In the genomic region with DNA sequence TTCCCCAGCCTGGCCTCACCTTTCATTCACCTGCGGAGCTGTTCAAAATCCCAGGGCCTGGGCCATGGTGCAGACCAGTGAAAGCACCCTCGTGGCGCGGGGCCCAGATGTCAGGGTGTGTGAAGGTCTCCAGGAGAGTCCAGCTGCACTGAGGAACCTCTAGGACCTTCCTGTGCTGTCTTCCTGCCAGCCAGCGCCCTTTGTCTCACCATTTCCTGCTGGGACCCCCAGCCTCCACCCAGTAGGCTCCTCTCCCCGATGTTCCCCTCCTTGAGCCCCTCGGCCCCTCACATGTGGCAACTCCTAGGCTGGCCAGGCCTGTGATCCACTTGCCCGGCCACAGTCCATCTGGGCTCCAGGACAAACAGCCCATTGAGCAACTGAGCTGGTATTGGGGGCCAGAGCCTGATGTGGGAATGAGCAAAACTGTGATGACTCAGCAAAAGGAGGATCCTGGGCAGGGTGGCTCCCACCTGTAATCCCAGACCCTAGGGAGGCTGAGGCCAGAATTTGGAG, we compare ENCODE assay signal across 1 cellular context.
TF ChIP-seq lines count a peak whose summit lies in the region.

No MANE protein-coding gene starts in this region.

TF ChIP-seq in HepG2, 621 proteins besides CTCF, POLR2A, EP300 and RAD21 (continues in another document):
- TF ChIP-seq MBNL3 (CRISPR knock-in tag; conservative IDR thresholded peaks at IDR 0.05) (no peak), SATB2 (CRISPR knock-in tag; IDR thresholded peaks at IDR 0.05) (no peak), FOXK1 (CRISPR knock-in tag; IDR thresholded peaks at IDR 0.05; ENCODE audit: borderline replicate concordance, low read depth) (no peak), RAD51 (IDR thresholded peaks at IDR 0.05; ENCODE audit: borderline replicate concordance) (no peak), ZNF333 (CRISPR knock-in tag; IDR thresholded peaks at IDR 0.05; ENCODE audit: borderline replicate concordance) (0 out of 2 replicates have a peak, but pooled peaks have one; percentile 28), ETV6 (CRISPR knock-in tag; conservative IDR thresholded peaks at IDR 0.05) (no peak), PATZ1 (CRISPR knock-in tag; IDR thresholded peaks at IDR 0.05) (peak; percentile 81), MAX (IDR thresholded peaks at IDR 0.05) (peak; percentile 45; the same call in 1 of the 2 replicates), PHB2 (IDR thresholded peaks at IDR 0.05; ENCODE audit: partially characterized antibody) (no peak), FOXP1 (IDR thresholded peaks at IDR 0.05) (no peak), FOXP1 (CRISPR knock-in tag; IDR thresholded peaks at IDR 0.05) (no peak), SIX4 (CRISPR knock-in tag; IDR thresholded peaks at IDR 0.05) (no peak), SNAPC2 (CRISPR knock-in tag; IDR thresholded peaks at IDR 0.05) (no peak), ATM (IDR thresholded peaks at IDR 0.05; ENCODE audit: borderline replicate concordance) (no peak), ONECUT2 (CRISPR knock-in tag; IDR thresholded peaks at IDR 0.05) (no peak), NRL (CRISPR knock-in tag; IDR thresholded peaks at IDR 0.05; ENCODE audit: borderline replicate concordance) (peak; percentile 74; the same call in 1 of the 2 replicates), ZNF672 (CRISPR knock-in tag; IDR thresholded peaks at IDR 0.05) (no peak), ZNF275 (CRISPR knock-in tag; IDR thresholded peaks at IDR 0.05; ENCODE audit: borderline replicate concordance) (no peak), TBX3 (IDR thresholded peaks at IDR 0.05; ENCODE audit: borderline replicate concordance) (no peak), ZNF800 (CRISPR knock-in tag; IDR thresholded peaks at IDR 0.05) (no peak), ZNF543 (CRISPR knock-in tag; IDR thresholded peaks at IDR 0.05) (0 out of 2 replicates have a peak, but pooled peaks have one; percentile 31), PRPF4 (IDR thresholded peaks at IDR 0.05; ENCODE audit: low read depth, low read length, poor library complexity, severe bottlenecking) (no peak), ZNF451 (CRISPR knock-in tag; IDR thresholded peaks at IDR 0.05) (no peak), ZEB1 (IDR thresholded peaks at IDR 0.05; ENCODE audit: insufficient replicate concordance, low read depth) (peak; percentile 25), TAF15 (IDR thresholded peaks at IDR 0.05; ENCODE audit: low read depth, low read length, poor library complexity, severe bottlenecking) (no peak), HMGA1 (CRISPR knock-in tag; conservative IDR thresholded peaks at IDR 0.05) (no peak), ZNF7 (CRISPR knock-in tag; IDR thresholded peaks at IDR 0.05) (no peak), ZNF138 (CRISPR knock-in tag; IDR thresholded peaks at IDR 0.05; ENCODE audit: low read depth) (no peak), TEAD3 (CRISPR knock-in tag; optimal IDR thresholded peaks at IDR 0.05; ENCODE audit: borderline replicate concordance) (no peak), ZBTB25 (CRISPR knock-in tag; IDR thresholded peaks at IDR 0.05) (no peak), ZNF674 (CRISPR knock-in tag; IDR thresholded peaks at IDR 0.05; ENCODE audit: low read depth) (no peak), TP53 (CRISPR knock-in tag; conservative IDR thresholded peaks at IDR 0.05) (no peak), ZNF710 (CRISPR knock-in tag; IDR thresholded peaks at IDR 0.05; ENCODE audit: borderline replicate concordance) (0 out of 2 replicates have a peak, but pooled peaks have one; percentile 42), RFX5 (IDR thresholded peaks at IDR 0.05; ENCODE audit: low read depth, low read length) (no peak)
- TF ChIP-seq, protein P1, sequence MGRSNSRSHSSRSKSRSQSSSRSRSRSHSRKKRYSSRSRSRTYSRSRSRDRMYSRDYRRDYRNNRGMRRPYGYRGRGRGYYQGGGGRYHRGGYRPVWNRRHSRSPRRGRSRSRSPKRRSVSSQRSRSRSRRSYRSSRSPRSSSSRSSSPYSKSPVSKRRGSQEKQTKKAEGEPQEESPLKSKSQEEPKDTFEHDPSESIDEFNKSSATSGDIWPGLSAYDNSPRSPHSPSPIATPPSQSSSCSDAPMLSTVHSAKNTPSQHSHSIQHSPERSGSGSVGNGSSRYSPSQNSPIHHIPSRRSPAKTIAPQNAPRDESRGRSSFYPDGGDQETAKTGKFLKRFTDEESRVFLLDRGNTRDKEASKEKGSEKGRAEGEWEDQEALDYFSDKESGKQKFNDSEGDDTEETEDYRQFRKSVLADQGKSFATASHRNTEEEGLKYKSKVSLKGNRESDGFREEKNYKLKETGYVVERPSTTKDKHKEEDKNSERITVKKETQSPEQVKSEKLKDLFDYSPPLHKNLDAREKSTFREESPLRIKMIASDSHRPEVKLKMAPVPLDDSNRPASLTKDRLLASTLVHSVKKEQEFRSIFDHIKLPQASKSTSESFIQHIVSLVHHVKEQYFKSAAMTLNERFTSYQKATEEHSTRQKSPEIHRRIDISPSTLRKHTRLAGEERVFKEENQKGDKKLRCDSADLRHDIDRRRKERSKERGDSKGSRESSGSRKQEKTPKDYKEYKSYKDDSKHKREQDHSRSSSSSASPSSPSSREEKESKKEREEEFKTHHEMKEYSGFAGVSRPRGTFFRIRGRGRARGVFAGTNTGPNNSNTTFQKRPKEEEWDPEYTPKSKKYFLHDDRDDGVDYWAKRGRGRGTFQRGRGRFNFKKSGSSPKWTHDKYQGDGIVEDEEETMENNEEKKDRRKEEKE (IDR thresholded peaks at IDR 0.05), result no peak
- TF ChIP-seq, protein P2, sequence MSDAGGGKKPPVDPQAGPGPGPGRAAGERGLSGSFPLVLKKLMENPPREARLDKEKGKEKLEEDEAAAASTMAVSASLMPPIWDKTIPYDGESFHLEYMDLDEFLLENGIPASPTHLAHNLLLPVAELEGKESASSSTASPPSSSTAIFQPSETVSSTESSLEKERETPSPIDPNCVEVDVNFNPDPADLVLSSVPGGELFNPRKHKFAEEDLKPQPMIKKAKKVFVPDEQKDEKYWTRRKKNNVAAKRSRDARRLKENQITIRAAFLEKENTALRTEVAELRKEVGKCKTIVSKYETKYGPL (CRISPR knock-in tag; IDR thresholded peaks at IDR 0.05), result no peak
- TF ChIP-seq, protein P3, sequence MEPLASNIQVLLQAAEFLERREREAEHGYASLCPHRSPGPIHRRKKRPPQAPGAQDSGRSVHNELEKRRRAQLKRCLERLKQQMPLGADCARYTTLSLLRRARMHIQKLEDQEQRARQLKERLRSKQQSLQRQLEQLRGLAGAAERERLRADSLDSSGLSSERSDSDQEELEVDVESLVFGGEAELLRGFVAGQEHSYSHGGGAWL (CRISPR knock-in tag; IDR thresholded peaks at IDR 0.05), result no peak
- TF ChIP-seq, protein P4, sequence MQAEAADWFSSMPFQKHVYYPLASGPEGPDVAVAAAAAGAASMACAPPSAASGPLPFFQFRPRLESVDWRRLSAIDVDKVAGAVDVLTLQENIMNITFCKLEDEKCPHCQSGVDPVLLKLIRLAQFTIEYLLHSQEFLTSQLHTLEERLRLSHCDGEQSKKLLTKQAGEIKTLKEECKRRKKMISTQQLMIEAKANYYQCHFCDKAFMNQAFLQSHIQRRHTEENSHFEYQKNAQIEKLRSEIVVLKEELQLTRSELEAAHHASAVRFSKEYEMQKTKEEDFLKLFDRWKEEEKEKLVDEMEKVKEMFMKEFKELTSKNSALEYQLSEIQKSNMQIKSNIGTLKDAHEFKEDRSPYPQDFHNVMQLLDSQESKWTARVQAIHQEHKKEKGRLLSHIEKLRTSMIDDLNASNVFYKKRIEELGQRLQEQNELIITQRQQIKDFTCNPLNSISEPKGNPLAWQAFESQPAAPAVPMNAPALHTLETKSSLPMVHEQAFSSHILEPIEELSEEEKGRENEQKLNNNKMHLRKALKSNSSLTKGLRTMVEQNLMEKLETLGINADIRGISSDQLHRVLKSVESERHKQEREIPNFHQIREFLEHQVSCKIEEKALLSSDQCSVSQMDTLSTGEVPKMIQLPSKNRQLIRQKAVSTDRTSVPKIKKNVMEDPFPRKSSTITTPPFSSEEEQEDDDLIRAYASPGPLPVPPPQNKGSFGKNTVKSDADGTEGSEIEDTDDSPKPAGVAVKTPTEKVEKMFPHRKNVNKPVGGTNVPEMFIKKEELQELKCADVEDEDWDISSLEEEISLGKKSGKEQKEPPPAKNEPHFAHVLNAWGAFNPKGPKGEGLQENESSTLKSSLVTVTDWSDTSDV (CRISPR knock-in tag; IDR thresholded peaks at IDR 0.05), result no peak
- TF ChIP-seq, protein P5, sequence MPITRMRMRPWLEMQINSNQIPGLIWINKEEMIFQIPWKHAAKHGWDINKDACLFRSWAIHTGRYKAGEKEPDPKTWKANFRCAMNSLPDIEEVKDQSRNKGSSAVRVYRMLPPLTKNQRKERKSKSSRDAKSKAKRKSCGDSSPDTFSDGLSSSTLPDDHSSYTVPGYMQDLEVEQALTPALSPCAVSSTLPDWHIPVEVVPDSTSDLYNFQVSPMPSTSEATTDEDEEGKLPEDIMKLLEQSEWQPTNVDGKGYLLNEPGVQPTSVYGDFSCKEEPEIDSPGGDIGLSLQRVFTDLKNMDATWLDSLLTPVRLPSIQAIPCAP (CRISPR knock-in tag; IDR thresholded peaks at IDR 0.05; ENCODE audit: low read depth), result no peak
- TF ChIP-seq, protein P6, sequence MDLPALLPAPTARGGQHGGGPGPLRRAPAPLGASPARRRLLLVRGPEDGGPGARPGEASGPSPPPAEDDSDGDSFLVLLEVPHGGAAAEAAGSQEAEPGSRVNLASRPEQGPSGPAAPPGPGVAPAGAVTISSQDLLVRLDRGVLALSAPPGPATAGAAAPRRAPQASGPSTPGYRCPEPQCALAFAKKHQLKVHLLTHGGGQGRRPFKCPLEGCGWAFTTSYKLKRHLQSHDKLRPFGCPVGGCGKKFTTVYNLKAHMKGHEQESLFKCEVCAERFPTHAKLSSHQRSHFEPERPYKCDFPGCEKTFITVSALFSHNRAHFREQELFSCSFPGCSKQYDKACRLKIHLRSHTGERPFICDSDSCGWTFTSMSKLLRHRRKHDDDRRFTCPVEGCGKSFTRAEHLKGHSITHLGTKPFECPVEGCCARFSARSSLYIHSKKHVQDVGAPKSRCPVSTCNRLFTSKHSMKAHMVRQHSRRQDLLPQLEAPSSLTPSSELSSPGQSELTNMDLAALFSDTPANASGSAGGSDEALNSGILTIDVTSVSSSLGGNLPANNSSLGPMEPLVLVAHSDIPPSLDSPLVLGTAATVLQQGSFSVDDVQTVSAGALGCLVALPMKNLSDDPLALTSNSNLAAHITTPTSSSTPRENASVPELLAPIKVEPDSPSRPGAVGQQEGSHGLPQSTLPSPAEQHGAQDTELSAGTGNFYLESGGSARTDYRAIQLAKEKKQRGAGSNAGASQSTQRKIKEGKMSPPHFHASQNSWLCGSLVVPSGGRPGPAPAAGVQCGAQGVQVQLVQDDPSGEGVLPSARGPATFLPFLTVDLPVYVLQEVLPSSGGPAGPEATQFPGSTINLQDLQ (CRISPR knock-in tag; IDR thresholded peaks at IDR 0.05), result no peak
